17 cellular contexts compared by ENCODE assay signal in the genomic region with DNA sequence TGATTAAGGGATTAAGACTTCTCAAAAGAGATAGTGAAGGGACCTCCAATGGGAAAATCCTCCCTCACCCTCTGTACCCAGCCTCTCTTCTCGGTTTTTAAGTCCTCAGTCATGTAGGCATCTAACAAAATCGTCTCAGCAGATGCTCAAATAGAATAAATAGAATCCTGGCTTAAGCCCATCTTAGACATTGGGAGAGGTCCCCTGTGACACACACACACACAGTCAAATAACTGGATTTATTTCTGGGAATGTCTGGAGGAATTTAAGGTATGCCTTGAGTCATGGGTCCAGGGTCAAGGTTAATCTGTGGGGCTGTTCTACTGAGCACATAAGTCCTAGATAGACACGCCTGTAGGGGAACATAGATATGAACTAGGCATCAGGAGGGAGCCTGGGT.
DNase-seq lines count a peak whose midpoint lies in the region; ATAC-seq and TF ChIP-seq lines count a peak whose summit lies in the region.
"Had no signal": no experiment of that assay in that cellular context is flagged by ENCODE, and none has a peak within 500 bp of the region (broad histone marks: within the 10 kb centered on the region; RNA-seq: fewer than 3 reads in every experiment).

No MANE protein-coding gene starts in this region.

- CTCF ChIA-PET in IMR-90 (lab: Yijun Ruan, JAX) = no interaction called here

- dilution Hi-C loops in IMR-90 (cut with HindIII; ENCODE audit: low sequenced_read_pairs, unreplicated experiment) = no loop called here

- POLR2A ChIA-PET in IMR-90 (lab: Charles Lee; ENCODE audit: unreplicated experiment) = interaction anchor here (0.6 kb wide), 1 partner anchor 1573 kb away, joined by 5 read pairs; no protein-coding TSS in a partner anchor

- H3K27me3 Mint-ChIP-seq in chondrocyte (ENCODE audit: low read depth) = no peaks in the 10 kb centered on the region
- H3K27me3 Mint-ChIP-seq in mesothelial cell of epicardium (ENCODE audit: low read depth) = peaks cover 2% of the 10 kb centered on the region

- no TSS peak for BruUV-seq in IMR-90 (replicated peaks; lab: Mats Ljungman, UMichigan)

- H3K4me1 ChIP-seq in IMR-90 (ENCODE audit: control insufficient read depth, insufficient read depth, low read length) (peaks cover 16% of the 10 kb centered on the region), gastroesophageal sphincter (peaks cover 0 to 21% (median 0%) of the 10 kb centered on the region in 3 donors)
- H3K4me1 ChIP-seq: psoas muscle had no signal

- H3K4me1 Mint-ChIP-seq in chondrocyte (ENCODE audit: low read depth) (peaks cover 96% of the 10 kb centered on the region), mesothelial cell of epicardium (peaks cover 48% of the 10 kb centered on the region)
- H3K4me1 Mint-ChIP-seq: activated naive CD8-positive, alpha-beta T cell treated with anti-CD3 and anti-CD28 coated beads, Interleukin-2, amount 10 ng/mL, durations not matched to agents 7 days and 5 days had no signal

- intact Hi-C loops in IMR-90 (cut with micrococcal nuclease) = no loop called here

- no peak for TF ChIP-seq CTCF in IMR-90 (conservative IDR thresholded peaks at IDR 0.05; ENCODE audit: low read depth, low read length)
- no peak for TF ChIP-seq CTCF in chondrocyte (IDR thresholded peaks at IDR 0.05)
- no peak for TF ChIP-seq CTCF in mesothelial cell of epicardium (IDR thresholded peaks at IDR 0.05; ENCODE audit: unreplicated experiment)
- no peak for TF ChIP-seq CTCF in gastroesophageal sphincter (IDR thresholded peaks at IDR 0.05)

- H3K9ac ChIP-seq in IMR-90 (ENCODE audit: low read depth, low read length) = no peak overlapping the region

- H3K4me3 ChIP-seq in IMR-90 (ENCODE audit: insufficient read depth, low read depth, low read length) = no peak overlapping the region
- H3K4me3 ChIP-seq in gastroesophageal sphincter = no peak overlapping the region
- H3K4me3 ChIP-seq: psoas muscle had no signal

- peak overlapping the region in 1 of 2 experiments; percentile 84; a peak in 1 of 4 replicates for H4K8ac ChIP-seq in IMR-90 (ENCODE audit: low read depth in 2 of 2, low read length in 2 of 2)

- H3K4me2 ChIP-seq in IMR-90 (ENCODE audit: low read depth, low read length) = no peak overlapping the region

- peak overlapping the region; percentile 72; the same call in 1 of the 2 replicates for H4K91ac ChIP-seq in IMR-90 (ENCODE audit: insufficient read depth, low read depth, low read length)

- H3K56ac ChIP-seq in IMR-90 (ENCODE audit: extremely low read depth, insufficient read depth, low read length) = peak overlapping the region; percentile 48; the same call in 1 of the 2 replicates

- H3K18ac ChIP-seq in IMR-90 (ENCODE audit: low read depth, low read length) = no peak overlapping the region

- peak overlapping the region; percentile 94 for H2BK120ac ChIP-seq in IMR-90 (ENCODE audit: low read depth, low read length)

- peak overlapping the region; percentile 48; the same call in 1 of the 2 replicates for H2AK5ac ChIP-seq in IMR-90 (ENCODE audit: low read depth, low read length)

- DNase-seq in AG20443 (ENCODE audit: low spot score) = peak; percentile 78
- peak; percentile 73 for DNase-seq in IMR-90
- DNase-seq in chondrocyte (ENCODE audit: low spot score) = no peak
- no peak for DNase-seq in mesothelial cell of epicardium (ENCODE audit: low spot score in 2 of 2, unreplicated experiment in 2 of 2)
- DNase-seq in NCI-H2196 (lab: John Stamatoyannopoulos, UW; ENCODE audit: unreplicated experiment) = no peak
- DNase-seq in occipital lobe (lab: John Stamatoyannopoulos, UW) = no peak
- DNase-seq in activated CD4-positive, alpha-beta T cell treated with anti-CD3 and anti-CD28 coated beads, Interleukin-2, amount 50 U/mL, for 4 hours = no peak
- DNase-seq: activated CD8-positive, alpha-beta memory T cell treated with anti-CD3 and anti-CD28 coated beads, Interleukin-2, amount 50 U/mL, for 48 hours; activated naive CD8-positive, alpha-beta T cell treated with anti-CD3 and anti-CD28 coated beads, Interleukin-2, amount 10 ng/mL, durations not matched to agents 7 days and 5 days; C1 segment of cervical spinal cord; NCI-H1092; NCI-H446 treated with DMSO at 0.1 percent for 48 hours; psoas muscle; SHP77; stimulated activated CD4-positive, alpha-beta T cell treated with anti-CD3 and anti-CD28 coated beads, Interleukin-4, amount 100 ng/mL, for 1 hour; stimulated activated naive CD4-positive, alpha-beta T cell had no signal

- H2BK5ac ChIP-seq in IMR-90 (ENCODE audit: low read depth, low read length, poor library complexity, severe bottlenecking) = no peak overlapping the region

- TF ChIP-seq RAD21 in IMR-90 (IDR thresholded peaks at IDR 0.05; ENCODE audit: low read length) = no peak

- H4K5ac ChIP-seq in IMR-90 (ENCODE audit: low read depth, low read length) = no peak overlapping the region

- no peaks in the 10 kb centered on the region for H3K36me3 Mint-ChIP-seq in chondrocyte (ENCODE audit: low read depth)
- no peaks in the 10 kb centered on the region for H3K36me3 Mint-ChIP-seq in mesothelial cell of epicardium
- H3K36me3 Mint-ChIP-seq: activated naive CD8-positive, alpha-beta T cell treated with anti-CD3 and anti-CD28 coated beads, Interleukin-2, amount 10 ng/mL, durations not matched to agents 7 days and 5 days had no signal

- H3K23ac ChIP-seq in IMR-90 (ENCODE audit: low read depth, low read length) = peak overlapping the region; percentile 81; the same call in 1 of the 2 replicates

- H2BK20ac ChIP-seq in IMR-90 (ENCODE audit: low read depth, low read length) = peak overlapping the region; percentile 90

- H3K4ac ChIP-seq in IMR-90 (ENCODE audit: low read depth, low read length) = peak overlapping the region; percentile 87

- H3K14ac ChIP-seq in IMR-90 (replicated peaks; ENCODE audit: low read depth, low read length) = 0 out of 2 replicates have a peak overlapping the region, but pooled peaks have one; percentile 80

- peaks cover 15% of the 10 kb centered on the region for H3K9me1 ChIP-seq in IMR-90 (ENCODE audit: insufficient read depth, low read length)

- no peaks in the 10 kb centered on the region for H4K20me1 ChIP-seq in IMR-90 (ENCODE audit: insufficient read depth, low read length)

- H2AFZ ChIP-seq in IMR-90 (replicated peaks; ENCODE audit: low read length, poor library complexity) = no peak overlapping the region

- H3K27ac Mint-ChIP-seq in chondrocyte (ENCODE audit: unreplicated experiment) = peak overlapping the region; percentile 95
- peak overlapping the region; percentile 16 for H3K27ac Mint-ChIP-seq in mesothelial cell of epicardium
- H3K27ac Mint-ChIP-seq: activated naive CD8-positive, alpha-beta T cell treated with anti-CD3 and anti-CD28 coated beads, Interleukin-2, amount 10 ng/mL, durations not matched to agents 7 days and 5 days had no signal

- H3K79me1 ChIP-seq in IMR-90 (ENCODE audit: low read depth in 1 of 2, low read length in 2 of 2) = no peaks in the 10 kb centered on the region

- no CpG with 5 or more reads among the region's 3 CpGs for WGBS in IMR-90 (ENCODE audit: extremely low coverage in 2 of 2, insufficient read length in 1 of 2), 2 experiments
- 35 to 57% methylated on average over 2 to 3 of the region's 3 CpGs for WGBS in gastroesophageal sphincter (ENCODE audit: low coverage in 1 of 2), 2 donors

- in situ Hi-C loops in IMR-90 (cut with MboI; ENCODE audit: low sequenced_read_pairs) = no loop called here

- H3K9me3 Mint-ChIP-seq in chondrocyte (ENCODE audit: low read depth) (peaks cover 7% of the 10 kb centered on the region), mesothelial cell of epicardium (peaks cover 6% of the 10 kb centered on the region)
- H3K9me3 Mint-ChIP-seq: activated naive CD8-positive, alpha-beta T cell treated with anti-CD3 and anti-CD28 coated beads, Interleukin-2, amount 10 ng/mL, durations not matched to agents 7 days and 5 days had no signal

- H2AK9ac ChIP-seq in IMR-90 (replicated peaks; ENCODE audit: low read depth, low read length, poor library complexity) = peak overlapping the region; percentile 47

- peaks cover 7% of the 10 kb centered on the region for H3K9me3 ChIP-seq in IMR-90 (ENCODE audit: control insufficient read depth, insufficient read depth, low read length)
- peaks cover 0 to 11% (median 0%) of the 10 kb centered on the region in 3 donors for H3K9me3 ChIP-seq in gastroesophageal sphincter
- H3K9me3 ChIP-seq: psoas muscle had no signal

- H3K27me3 ChIP-seq in IMR-90 (ENCODE audit: control insufficient read depth, insufficient read depth, low read length) (peaks cover 2% of the 10 kb centered on the region; the same call in 1 of the 2 replicates), gastroesophageal sphincter (no peaks in the 10 kb centered on the region)

- H3K36me3 ChIP-seq in IMR-90 (ENCODE audit: control insufficient read depth, insufficient read depth, low read length) = no peaks in the 10 kb centered on the region
- no peaks in the 10 kb centered on the region for H3K36me3 ChIP-seq in gastroesophageal sphincter

- peak overlapping the region; percentile 62; the same call in 2 of the 3 replicates for H2BK15ac ChIP-seq in IMR-90 (ENCODE audit: low read depth, low read length)

- no peak for TF ChIP-seq POLR2A in IMR-90 (IDR thresholded peaks at IDR 0.05; ENCODE audit: low read depth, low read length)
- no peak for TF ChIP-seq POLR2A in gastroesophageal sphincter (IDR thresholded peaks at IDR 0.05)

- no peak for TF ChIP-seq EP300 in gastroesophageal sphincter (IDR thresholded peaks at IDR 0.05)

- H3K4me3 Mint-ChIP-seq in chondrocyte (ENCODE audit: unreplicated experiment) (no peak overlapping the region), mesothelial cell of epicardium (no peak overlapping the region)
- H3K4me3 Mint-ChIP-seq: activated naive CD8-positive, alpha-beta T cell treated with anti-CD3 and anti-CD28 coated beads, Interleukin-2, amount 10 ng/mL, durations not matched to agents 7 days and 5 days had no signal

- ATAC-seq in IMR-90 (ENCODE audit: low read depth) (peak; percentile 32; the same call in 1 of the 2 replicates), gastroesophageal sphincter (no peak)
- ATAC-seq: psoas muscle had no signal

- no peak overlapping the region for H3K27ac ChIP-seq in IMR-90 (ENCODE audit: insufficient read depth, low read length)
- H3K27ac ChIP-seq in gastroesophageal sphincter = no peak overlapping the region
- H3K27ac ChIP-seq: psoas muscle had no signal

TF ChIP-seq in IMR-90, 13 proteins besides CTCF, POLR2A, EP300 and RAD21 (continues in another document):
- no peak for TF ChIP-seq MAZ (IDR thresholded peaks at IDR 0.05; ENCODE audit: borderline replicate concordance, low read depth, low read length)
- TF ChIP-seq USF2 (IDR thresholded peaks at IDR 0.05; ENCODE audit: low read depth, low read length) = no peak
- no peak for TF ChIP-seq BHLHE40 (IDR thresholded peaks at IDR 0.05; ENCODE audit: low read depth, low read length)
- TF ChIP-seq CEBPB (IDR thresholded peaks at IDR 0.05; ENCODE audit: low read depth, low read length) = no peak
- no peak for TF ChIP-seq RCOR1 (IDR thresholded peaks at IDR 0.05; ENCODE audit: insufficient replicate concordance, low read length)

Comparison
In these comparisons a context has a peak if more than half of its experiments do, and no peak if none do; other contexts are left out.
1. DNase-seq: peak in AG20443 (single experiment) and IMR-90 (single experiment); none in chondrocyte (single experiment), mesothelial cell of epicardium (0 of 2), NCI-H2196 (single experiment), occipital lobe (single experiment) and activated CD4-positive, alpha-beta T cell treated with anti-CD3 and anti-CD28 coated beads, Interleukin-2, amount 50 U/mL, for 4 hours (0 of 2).